In genomic region chr14:104691546-104692260, GRCh38 we compare ENCODE assay signal across 12 cellular contexts. TPM values are rescaled to one million over a fixed set of nuclear protein-coding genes. Genes with fewer than 3 reads are reported as not detected.
DNase-seq lines count a peak whose midpoint lies in the region; ATAC-seq and TF ChIP-seq lines count a peak whose summit lies in the region.
"Had no signal": no experiment of that assay in that cellular context is flagged by ENCODE, and none has a peak within 500 bp of the region (broad histone marks: within the 10 kb centered on the region; RNA-seq: fewer than 3 reads in every experiment).

No MANE protein-coding gene starts in this region.

- no peak for DNase-seq in activated naive CD4-positive, alpha-beta T cell treated with anti-CD3 and anti-CD28 coated beads for 36 hours
- no peak for DNase-seq in activated naive CD4-positive, alpha-beta T cell treated with Interleukin-2 at 50 U/mL for 16 hours
- no peak for DNase-seq in activated T-helper 1 cell treated with anti-CD3 and anti-CD28 coated beads, Interleukin-12 subunit alpha, Interleukin-12 subunit beta, Interleukin-2, Interleukin-4 antibody, amounts not matched to agents 30 ng/mL and 10 ng/mL and 1 ng/mL, durations not matched to agents 14 hours and 24 hours and 36 hours (ENCODE audit: low spot score)
- DNase-seq in fibroblast of the aortic adventitia (ENCODE audit: low read depth) = no peak
- DNase-seq in NOMO-1 treated with DMSO at 0.1 percent for 48 hours (lab: John Stamatoyannopoulos, UW; ENCODE audit: unreplicated experiment) = no peak
- no peak for DNase-seq in glomerular visceral epithelial cell (ENCODE audit: extremely low spot score)
- DNase-seq: BE2C; MG63; NCI-H524 treated with DMSO at 0.1 percent for 48 hours; stimulated activated CD4-positive, alpha-beta T cell treated with anti-CD3 and anti-CD28 coated beads, Interleukin-1b, Interleukin-23, amount 100 ng/mL, for 48 hours had no signal

- no peaks in the 10 kb centered on the region for H3K9me3 Mint-ChIP-seq in activated naive CD4-positive, alpha-beta T cell treated with anti-CD3 and anti-CD28 coated beads for 36 hours
- H3K9me3 Mint-ChIP-seq in activated T-helper 1 cell treated with anti-CD3 and anti-CD28 coated beads, Interleukin-12 subunit alpha, Interleukin-12 subunit beta, Interleukin-2, Interleukin-4 antibody, amounts not matched to agents 30 ng/mL and 10 ng/mL and 1 ng/mL, durations not matched to agents 14 hours and 24 hours and 36 hours = no peaks in the 10 kb centered on the region

- H3K4me3 ChIP-seq in fibroblast of the aortic adventitia (ENCODE audit: low read depth, low read length) = peak overlapping the region; percentile 94

- peak overlapping the region; percentile 99 for H3K27ac ChIP-seq in temporal lobe (ENCODE audit: low read depth, low read length)

- CTCF ChIA-PET in activated naive CD4-positive, alpha-beta T cell treated with anti-CD3 and anti-CD28 coated beads for 36 hours (lab: Charles Lee) = no interaction called here

- H3K36me3 Mint-ChIP-seq in activated naive CD4-positive, alpha-beta T cell treated with anti-CD3 and anti-CD28 coated beads for 36 hours (ENCODE audit: low read depth) = peaks cover 1% of the 10 kb centered on the region
- H3K36me3 Mint-ChIP-seq in activated T-helper 1 cell treated with anti-CD3 and anti-CD28 coated beads, Interleukin-12 subunit alpha, Interleukin-12 subunit beta, Interleukin-2, Interleukin-4 antibody, amounts not matched to agents 30 ng/mL and 10 ng/mL and 1 ng/mL, durations not matched to agents 14 hours and 24 hours and 36 hours (ENCODE audit: low read depth) = peaks cover 4% of the 10 kb centered on the region

- H3K4me1 Mint-ChIP-seq in activated naive CD4-positive, alpha-beta T cell treated with anti-CD3 and anti-CD28 coated beads for 36 hours (ENCODE audit: low read depth) = peaks cover 56% of the 10 kb centered on the region
- peaks cover 49% of the 10 kb centered on the region for H3K4me1 Mint-ChIP-seq in activated T-helper 1 cell treated with anti-CD3 and anti-CD28 coated beads, Interleukin-12 subunit alpha, Interleukin-12 subunit beta, Interleukin-2, Interleukin-4 antibody, amounts not matched to agents 30 ng/mL and 10 ng/mL and 1 ng/mL, durations not matched to agents 14 hours and 24 hours and 36 hours (ENCODE audit: low read depth)

- H3K27me3 Mint-ChIP-seq in activated naive CD4-positive, alpha-beta T cell treated with anti-CD3 and anti-CD28 coated beads for 36 hours (ENCODE audit: low read depth) = no peaks in the 10 kb centered on the region
- no peaks in the 10 kb centered on the region for H3K27me3 Mint-ChIP-seq in activated T-helper 1 cell treated with anti-CD3 and anti-CD28 coated beads, Interleukin-12 subunit alpha, Interleukin-12 subunit beta, Interleukin-2, Interleukin-4 antibody, amounts not matched to agents 30 ng/mL and 10 ng/mL and 1 ng/mL, durations not matched to agents 14 hours and 24 hours and 36 hours (ENCODE audit: insufficient read depth)

- H3K4me3 Mint-ChIP-seq in activated naive CD4-positive, alpha-beta T cell treated with anti-CD3 and anti-CD28 coated beads for 36 hours = peak overlapping the region; percentile 73
- peak overlapping the region; percentile 85 for H3K4me3 Mint-ChIP-seq in activated T-helper 1 cell treated with anti-CD3 and anti-CD28 coated beads, Interleukin-12 subunit alpha, Interleukin-12 subunit beta, Interleukin-2, Interleukin-4 antibody, amounts not matched to agents 30 ng/mL and 10 ng/mL and 1 ng/mL, durations not matched to agents 14 hours and 24 hours and 36 hours

- TF ChIP-seq CTCF in fibroblast of the aortic adventitia (IDR thresholded peaks at IDR 0.05; ENCODE audit: insufficient read depth, low read length) = no peak

- intact Hi-C loops in activated naive CD4-positive, alpha-beta T cell treated with anti-CD3 and anti-CD28 coated beads for 36 hours (cut with micrococcal nuclease) = loop anchor here (2.0 kb wide), 1 partner anchor 27 kb away; no protein-coding TSS in a partner anchor
- intact Hi-C loops in activated T-helper 1 cell treated with anti-CD3 and anti-CD28 coated beads, Interleukin-12 subunit alpha, Interleukin-12 subunit beta, Interleukin-2, Interleukin-4 antibody, amounts not matched to agents 30 ng/mL and 10 ng/mL and 1 ng/mL, durations not matched to agents 14 hours and 24 hours and 36 hours (cut with micrococcal nuclease) = loop anchor here (2.0 kb wide), 1 partner anchor 31 kb away; no protein-coding TSS in a partner anchor

- no peak for ATAC-seq in HG03442 (IDR thresholded peaks at IDR 0.05; ENCODE audit: unreplicated experiment)

- no peak overlapping the region for H3K27ac Mint-ChIP-seq in activated naive CD4-positive, alpha-beta T cell treated with anti-CD3 and anti-CD28 coated beads for 36 hours
- H3K27ac Mint-ChIP-seq in activated T-helper 1 cell treated with anti-CD3 and anti-CD28 coated beads, Interleukin-12 subunit alpha, Interleukin-12 subunit beta, Interleukin-2, Interleukin-4 antibody, amounts not matched to agents 30 ng/mL and 10 ng/mL and 1 ng/mL, durations not matched to agents 14 hours and 24 hours and 36 hours = no peak overlapping the region

RNA-seq across cellular contexts. Expression of gene INF2, which starts 2.3 kb away (rescaled TPM):
- total RNA-seq in activated naive CD4-positive, alpha-beta T cell treated with anti-CD3 and anti-CD28 coated beads for 36 hours = 10 to 100 TPM; 50.7 to 50.9 TPM
- total RNA-seq in activated T-helper 1 cell treated with anti-CD3 and anti-CD28 coated beads, Interleukin-12 subunit alpha, Interleukin-12 subunit beta, Interleukin-2, Interleukin-4 antibody, amounts not matched to agents 30 ng/mL and 10 ng/mL and 1 ng/mL, durations not matched to agents 14 hours and 24 hours and 36 hours = 86.6 and 91.6 TPM in 2 replicates
- total RNA-seq in fibroblast of the aortic adventitia (ENCODE audit: low replicate concordance) (38.3 and 64.0 TPM in 2 replicates), temporal lobe (15.0 TPM)

RNA-seq across cellular contexts. Expression of gene ADSS1, which starts 32.3 kb away (rescaled TPM):
- 1 to 10 TPM; 5.1 to 5.5 TPM for total RNA-seq in activated naive CD4-positive, alpha-beta T cell treated with anti-CD3 and anti-CD28 coated beads for 36 hours
- 1.1 and 1.2 TPM in 2 replicates for total RNA-seq in activated T-helper 1 cell treated with anti-CD3 and anti-CD28 coated beads, Interleukin-12 subunit alpha, Interleukin-12 subunit beta, Interleukin-2, Interleukin-4 antibody, amounts not matched to agents 30 ng/mL and 10 ng/mL and 1 ng/mL, durations not matched to agents 14 hours and 24 hours and 36 hours
- total RNA-seq in fibroblast of the aortic adventitia (ENCODE audit: low replicate concordance) (0.65 and 4.8 TPM in 2 replicates), temporal lobe (2.0 TPM)
